ENCODE assay signal across 8 cellular contexts in the genomic region with DNA sequence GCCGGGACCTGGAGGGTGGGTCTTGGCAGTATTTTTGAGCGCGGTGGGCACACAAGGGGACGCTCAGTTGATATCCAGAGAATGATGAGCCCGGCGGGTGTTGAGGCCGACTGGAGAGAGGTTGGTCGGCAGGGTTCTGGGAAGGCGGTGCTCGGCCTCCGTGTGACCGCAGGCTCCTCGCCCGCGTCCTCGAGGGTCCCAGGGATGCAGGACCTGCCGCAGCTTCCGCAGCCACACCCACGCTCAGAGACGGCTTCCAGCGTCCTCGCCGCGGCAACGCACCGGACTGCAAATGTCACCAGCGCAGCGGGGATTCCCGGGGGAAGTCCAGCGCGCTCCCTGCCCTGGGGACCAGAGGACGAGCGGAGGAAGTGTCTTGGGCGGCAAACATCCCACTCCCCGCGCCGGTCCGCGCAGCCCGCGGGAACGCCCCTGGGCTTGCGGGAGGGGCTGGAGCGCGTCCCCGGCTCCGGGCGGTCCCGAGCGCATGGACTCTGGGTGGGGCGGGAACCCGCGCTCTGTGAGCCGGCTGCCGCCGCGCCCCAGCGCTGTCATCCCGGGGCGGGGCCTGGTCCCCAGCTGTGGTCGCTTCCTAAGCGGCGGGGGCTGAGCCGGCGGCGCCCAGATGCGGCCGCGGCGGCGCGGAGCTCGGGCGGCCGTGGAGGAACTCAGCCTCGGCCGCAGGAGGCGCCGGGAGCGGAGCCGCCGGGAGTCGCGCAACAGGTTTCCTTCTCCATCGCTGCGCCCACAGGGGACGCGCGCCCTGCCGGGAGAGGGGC. TPM values are rescaled to one million over a fixed set of nuclear protein-coding genes. Genes with fewer than 3 reads are reported as not detected.
DNase-seq lines count a peak whose midpoint lies in the region; ATAC-seq, FAIRE-seq and TF ChIP-seq lines count a peak whose summit lies in the region.

TSS of gene STX11 (plus strand) at position 624 of the 779 bp plus-strand sequence. CDS start 36,111 bp downstream, outside the sequence.

- H3K79me2 ChIP-seq in OCI-LY3 (ENCODE audit: low read length) (no peaks in the 10 kb centered on the region), fibroblast of lung (ENCODE audit: control insufficient read depth, insufficient read depth, low read length) (no peaks in the 10 kb centered on the region)

- 0% methylated on average over 8 of the region's 90 CpGs for WGBS in A549 (ENCODE audit: missing lambda C conversion rate)

- H3K36me3 ChIP-seq in OCI-LY3 (replicated peaks; ENCODE audit: low read depth, low read length) (no peaks in the 10 kb centered on the region), fibroblast of lung (ENCODE audit: control insufficient read depth, insufficient read depth, low read length) (no peaks in the 10 kb centered on the region)

- H3K27me3 ChIP-seq in OCI-LY3 (ENCODE audit: low read depth, low read length), result 0 out of 2 replicates have a peak, but pooled peaks cover 9% of the 10 kb centered on the region
- no peaks in the 10 kb centered on the region for H3K27me3 ChIP-seq in fibroblast of lung (ENCODE audit: control insufficient read depth, insufficient read depth, low read length)

- POLR2A ChIA-PET in A549 (lab: Yijun Ruan, JAX), result interaction anchor here (0.6 kb wide), 1 partner anchor 186 kb away, joined by 4 read pairs; no protein-coding TSS in a partner anchor

- peak; percentile 93 to 94 for ATAC-seq in A549
- ATAC-seq in GM18870 (IDR thresholded peaks at IDR 0.05; ENCODE audit: unreplicated experiment), result peak; percentile 35
- peak; percentile 57 for ATAC-seq in HG03103 (IDR thresholded peaks at IDR 0.05; ENCODE audit: low read depth, unreplicated experiment)
- ATAC-seq in natural killer cell treated with Interleukin-12 subunit alpha and Interleukin-12 subunit beta and Interleukin-15 and Interleukin-18, amount 100 ng/mL, for 72 hours, result peak; percentile 90 to 91
- peak; percentile 86 for ATAC-seq in stimulated activated naive CD8-positive, alpha-beta T cell treated with anti-CD3 and anti-CD28 coated beads, Interleukin-15, Interleukin-2, amounts not matched to agents 100 U/mL and 50 U/mL, for 24 hours

- peaks cover 26% of the 10 kb centered on the region for H3K36me3 Mint-ChIP-seq in natural killer cell treated with Interleukin-12 subunit alpha and Interleukin-12 subunit beta and Interleukin-15 and Interleukin-18, amount 100 ng/mL, for 72 hours

- TF ChIP-seq CTCF in A549 (IDR thresholded peaks at IDR 0.05) (no peak), OCI-LY3 (IDR thresholded peaks at IDR 0.05; ENCODE audit: low read depth, low read length) (no peak), fibroblast of lung (conservative IDR thresholded peaks at IDR 0.05 in 1 of 2, IDR thresholded peaks at IDR 0.05 in 1 of 2; ENCODE audit: low read depth in 1 of 2, low read length in 2 of 2) (no peak)

- H3K4me1 ChIP-seq in A549, result 0 out of 3 replicates have a peak, but pooled peaks cover 6% of the 10 kb centered on the region
- H3K4me1 ChIP-seq in OCI-LY3 (ENCODE audit: low read length), result peaks cover 12% of the 10 kb centered on the region
- no peaks in the 10 kb centered on the region for H3K4me1 ChIP-seq in fibroblast of lung (ENCODE audit: control insufficient read depth, extremely low read depth, insufficient read depth, low read length)

- no peak for TF ChIP-seq EP300 in A549 (IDR thresholded peaks at IDR 0.05)

- TF ChIP-seq POLR2A in A549 (IDR thresholded peaks at IDR 0.05; ENCODE audit: low read length), result no peak

- no peaks in the 10 kb centered on the region for H3K27me3 Mint-ChIP-seq in natural killer cell treated with Interleukin-12 subunit alpha and Interleukin-12 subunit beta and Interleukin-15 and Interleukin-18, amount 100 ng/mL, for 72 hours

- no peaks in the 10 kb centered on the region for H3K9me3 Mint-ChIP-seq in natural killer cell treated with Interleukin-12 subunit alpha and Interleukin-12 subunit beta and Interleukin-15 and Interleukin-18, amount 100 ng/mL, for 72 hours

- peak; percentile 15 to 43 for DNase-seq in A549 (ENCODE audit: low read depth in 1 of 2, low spot score in 1 of 2)
- DNase-seq in activated T-cell treated with anti-CD3 and anti-CD28 coated beads, Interleukin-2, amount 50 U/mL, for 1 hour, result peak; percentile 80
- DNase-seq in fibroblast of lung (ENCODE audit: low read depth in 2 of 2), result peak; percentile 20 to 48
- peak; percentile 97 for DNase-seq in natural killer cell treated with Interleukin-12 subunit alpha and Interleukin-12 subunit beta and Interleukin-15 and Interleukin-18, amount 100 ng/mL, for 72 hours (ENCODE audit: low spot score)
- peak; percentile 93 for DNase-seq in stimulated activated naive CD8-positive, alpha-beta T cell treated with anti-CD3 and anti-CD28 coated beads, Interleukin-15, Interleukin-2, amounts not matched to agents 100 U/mL and 50 U/mL, for 24 hours

- H3K4me1 Mint-ChIP-seq in natural killer cell treated with Interleukin-12 subunit alpha and Interleukin-12 subunit beta and Interleukin-15 and Interleukin-18, amount 100 ng/mL, for 72 hours (ENCODE audit: low read depth in 2 of 2), result peaks cover 48 to 55% of the 10 kb centered on the region in 2 donors

- CTCF ChIA-PET in A549 (lab: Yijun Ruan, JAX), result interaction anchor here (0.6 to 1.0 kb wide), 2 partner anchors 10 to 69 kb away, joined by 3 read pairs; no protein-coding TSS in a partner anchor

- peak within 1 kb of the TSS; percentile 77 for H2AFZ ChIP-seq in OCI-LY3 (ENCODE audit: low read depth, low read length)
- H2AFZ ChIP-seq in fibroblast of lung (ENCODE audit: low read length), result peak within 1 kb of the TSS; percentile 87

- peak within 1 kb of the TSS; percentile 93 for H3K4me3 Mint-ChIP-seq in natural killer cell treated with Interleukin-12 subunit alpha and Interleukin-12 subunit beta and Interleukin-15 and Interleukin-18, amount 100 ng/mL, for 72 hours

- no peak for TF ChIP-seq RAD21 in A549 (conservative IDR thresholded peaks at IDR 0.05 in 1 of 2, IDR thresholded peaks at IDR 0.05 in 1 of 2)

- no peak for FAIRE-seq in A549 (lab: Jason Lieb, UNC)

- H3K4me2 ChIP-seq in A549 (peak within 1 kb of the TSS; percentile 81), OCI-LY3 (ENCODE audit: low read length) (peak within 1 kb of the TSS; percentile 94), fibroblast of lung (ENCODE audit: extremely low read depth, insufficient read depth, low read length) (peak within 1 kb of the TSS; percentile 88)

- H3K27ac Mint-ChIP-seq in natural killer cell treated with Interleukin-12 subunit alpha and Interleukin-12 subunit beta and Interleukin-15 and Interleukin-18, amount 100 ng/mL, for 72 hours, result peak within 1 kb of the TSS; percentile 97 to 100

- peak within 1 kb of the TSS; percentile 58 for H3K4me3 ChIP-seq in A549
- peak within 1 kb of the TSS; percentile 98 for H3K4me3 ChIP-seq in OCI-LY3 (ENCODE audit: low read length)
- H3K4me3 ChIP-seq in fibroblast of lung (replicated peaks in 1 of 4; ENCODE audit: control extremely low read depth in 1 of 4, insufficient read depth in 1 of 4, low read depth in 3 of 4, low read length in 4 of 4), result peak within 1 kb of the TSS; percentile 59 to 71 (median 66)

- H3K9ac ChIP-seq in OCI-LY3 (ENCODE audit: low read length) (peak within 1 kb of the TSS; percentile 65), fibroblast of lung (ENCODE audit: insufficient read depth, low read length) (peak within 1 kb of the TSS; percentile 60)

- peak within 1 kb of the TSS; percentile 37 to 79; a peak in 5 of 6 replicates for H3K27ac ChIP-seq in A549
- H3K27ac ChIP-seq in OCI-LY3 (ENCODE audit: low read length), result 0 out of 2 replicates have a peak within 1 kb of the TSS, but pooled peaks have one; percentile 13
- no peak within 1 kb of the TSS for H3K27ac ChIP-seq in fibroblast of lung (ENCODE audit: insufficient read depth, low read length)

- H3K9me3 ChIP-seq in A549 (no peaks in the 10 kb centered on the region), OCI-LY3 (ENCODE audit: insufficient read depth, low read length) (no peaks in the 10 kb centered on the region), fibroblast of lung (ENCODE audit: control insufficient read depth, insufficient read depth, low read depth, low read length) (no peaks in the 10 kb centered on the region)

- H4K20me1 ChIP-seq in OCI-LY3 (ENCODE audit: insufficient read depth, low read length) (no peaks in the 10 kb centered on the region), fibroblast of lung (ENCODE audit: control insufficient read depth, extremely low read depth, insufficient read depth, low read length) (no peaks in the 10 kb centered on the region)

TF ChIP-seq in A549, 52 proteins besides CTCF, POLR2A, EP300 and RAD21 (continues in another document):
- TF ChIP-seq JUN (IDR thresholded peaks at IDR 0.05) (0 out of 5 replicates have a peak, but pooled peaks of 1 of the 2 experiments have one; percentile 25), NR3C1 (IDR thresholded peaks at IDR 0.05) (no peak), POLR2AphosphoS2 (conservative IDR thresholded peaks at IDR 0.05; ENCODE audit: low read length) (no peak), E2F6 (IDR thresholded peaks at IDR 0.05; ENCODE audit: borderline replicate concordance, low read depth) (0 out of 2 replicates have a peak, but pooled peaks have one; percentile 33), SREBF2 (IDR thresholded peaks at IDR 0.05) (no peak), ESRRA (IDR thresholded peaks at IDR 0.05; ENCODE audit: borderline replicate concordance, low read length) (no peak), TFCP2L1 (CRISPR knock-in tag; IDR thresholded peaks at IDR 0.05) (no peak), CHD4 (IDR thresholded peaks at IDR 0.05; ENCODE audit: borderline replicate concordance) (no peak)
- TF ChIP-seq, protein P1, sequence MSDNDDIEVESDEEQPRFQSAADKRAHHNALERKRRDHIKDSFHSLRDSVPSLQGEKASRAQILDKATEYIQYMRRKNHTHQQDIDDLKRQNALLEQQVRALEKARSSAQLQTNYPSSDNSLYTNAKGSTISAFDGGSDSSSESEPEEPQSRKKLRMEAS (IDR thresholded peaks at IDR 0.05), result peak; percentile 45; the same call in 1 of the 2 replicates

RNA-seq across cellular contexts. Expression of gene STX11, which starts in this region (rescaled TPM):
- 0.65 and 0.78 TPM in 2 replicates for polyA plus RNA-seq in A549 (2011; rRNA removed)
- 1.3 and 1.9 TPM in 2 replicates for polyA plus RNA-seq in A549 (2012; cell fraction: cytosol; rRNA removed)
- 0.99 and 1.2 TPM in 2 replicates for polyA plus RNA-seq in A549 (2012; cell fraction: nucleus; rRNA removed)
- polyA plus RNA-seq in A549 (2017; fragmentation: RNase III; extraction: RNeasy Plus Mini Kit Qiagen cat#74134 plus additional on column Dnase treatment), result 0.36 to 0.98 TPM (median 0.59 TPM) in 3 replicates
- polyA minus RNA-seq in A549 (2011; rRNA and poly(A)+ RNA removed), result 0.44 and 0.45 TPM in 2 replicates
- 0.26 and 0.33 TPM in 2 replicates for total RNA-seq in fibroblast of lung
- polyA plus RNA-seq in fibroblast of lung, result 4.1 and 6.6 TPM in 2 replicates
- polyA plus RNA-seq in fibroblast of lung (2012), result 2.8 and 4.4 TPM in 2 replicates
- polyA minus RNA-seq in fibroblast of lung (ENCODE audit: low replicate concordance), result 2.3 and 2.4 TPM in 2 replicates
- 10 to 100 TPM; 52.7 to 98.0 TPM for total RNA-seq in natural killer cell treated with Interleukin-12 subunit alpha and Interleukin-12 subunit beta and Interleukin-15 and Interleukin-18, amount 100 ng/mL, for 72 hours

Comparison
In these comparisons a context has a peak if more than half of its experiments do, and no peak if none do; other contexts are left out.
1. RNA of gene STX11 (total RNA-seq): 52.7 to 98.0 TPM in natural killer cell treated with Interleukin-12 subunit alpha and Interleukin-12 subunit beta and Interleukin-15 and Interleukin-18, amount 100 ng/mL, for 72 hours; 0.26 to 0.33 TPM in fibroblast of lung; every median in the first group is over 10 times any median in the second.
2. ATAC-seq: peak in every context shown above with its lines; median percentile 94 in A549; 90 in natural killer cell treated with Interleukin-12 subunit alpha and Interleukin-12 subunit beta and Interleukin-15 and Interleukin-18, amount 100 ng/mL, for 72 hours; 86 in stimulated activated naive CD8-positive, alpha-beta T cell treated with anti-CD3 and anti-CD28 coated beads, Interleukin-15, Interleukin-2, amounts not matched to agents 100 U/mL and 50 U/mL, for 24 hours; 57 in HG03103; 35 in GM18870.
3. DNase-seq: peak in every context shown above with its lines; median percentile 97 in natural killer cell treated with Interleukin-12 subunit alpha and Interleukin-12 subunit beta and Interleukin-15 and Interleukin-18, amount 100 ng/mL, for 72 hours; 93 in stimulated activated naive CD8-positive, alpha-beta T cell treated with anti-CD3 and anti-CD28 coated beads, Interleukin-15, Interleukin-2, amounts not matched to agents 100 U/mL and 50 U/mL, for 24 hours; 80 in activated T-cell treated with anti-CD3 and anti-CD28 coated beads, Interleukin-2, amount 50 U/mL, for 1 hour; 34 in fibroblast of lung; 29 in A549.
4. Peak in every context shown above with its lines, with median percentiles within 50 percentile points of each other: H3K4me2 ChIP-seq and H3K4me3 ChIP-seq.